In genomic region chr13:63206431-63206830, GRCh38 we compare ENCODE assay signal across 23 cellular contexts.
"Had no signal": no experiment of that assay in that cellular context is flagged by ENCODE, and none has a peak within 500 bp of the region (broad histone marks: within the 10 kb centered on the region; RNA-seq: fewer than 3 reads in every experiment).

No MANE protein-coding gene starts in this region.

- H3K27ac Mint-ChIP-seq: activated CD4-positive, alpha-beta memory T cell treated with anti-CD3 and anti-CD28 coated beads for 36 hours; activated naive CD4-positive, alpha-beta T cell treated with anti-CD3 and anti-CD28 coated beads for 36 hours; brain; immature natural killer cell; naive thymus-derived CD4-positive, alpha-beta T cell had no signal

- H3K4me3 Mint-ChIP-seq: activated CD4-positive, alpha-beta memory T cell treated with anti-CD3 and anti-CD28 coated beads for 36 hours; activated naive CD4-positive, alpha-beta T cell treated with anti-CD3 and anti-CD28 coated beads for 36 hours; brain; central memory CD8-positive, alpha-beta T cell; immature natural killer cell; naive thymus-derived CD4-positive, alpha-beta T cell; neural crest cell had no signal

- H3K4me1 ChIP-seq: foreskin keratinocyte, left lung, upper lobe of left lung had no signal

- H3K27ac ChIP-seq: coronary artery, epithelial cell of prostate, foreskin keratinocyte, hepatocyte, left lung, upper lobe of left lung had no signal

- H3K9me3 ChIP-seq: left lung, upper lobe of left lung had no signal

- H3K36me3 Mint-ChIP-seq: activated CD4-positive, alpha-beta memory T cell treated with anti-CD3 and anti-CD28 coated beads for 36 hours; brain; immature natural killer cell; naive thymus-derived CD4-positive, alpha-beta T cell had no signal

- DNase-seq: activated CD4-positive, alpha-beta memory T cell treated with anti-CD3 and anti-CD28 coated beads for 36 hours; activated CD4-positive, alpha-beta T cell treated with anti-CD3 and anti-CD28 coated beads for 48 hours; activated effector memory CD4-positive, alpha-beta T cell treated with Interleukin-2 at 50 U/mL for 16 hours; activated naive CD4-positive, alpha-beta T cell treated with anti-CD3 and anti-CD28 coated beads for 36 hours; activated T-cell treated with anti-CD3 and anti-CD28 coated beads, Interleukin-2, amount 50 U/mL, for 48 hours; amygdala; foreskin keratinocyte; glutamatergic neuron; immature natural killer cell; kidney glomerular epithelial cell; left lung; naive thymus-derived CD4-positive, alpha-beta T cell; stimulated activated CD4-positive, alpha-beta T cell treated with anti-CD3 and anti-CD28 coated beads, Interleukin-4, amount 100 ng/mL, for 1 hour; stimulated activated naive CD4-positive, alpha-beta T cell treated with Interleukin-2 at 50 U/mL for 16 hours; upper lobe of left lung had no signal

- ATAC-seq: foreskin keratinocyte; left lung; naive thymus-derived CD4-positive, alpha-beta T cell; sciatic nerve had no signal

- H3K36me3 ChIP-seq: left lung, upper lobe of left lung had no signal

- H3K27me3 ChIP-seq: foreskin keratinocyte, hepatocyte, left lung, upper lobe of left lung had no signal

- H3K4me3 ChIP-seq: coronary artery, hepatocyte, left lung, smooth muscle cell, upper lobe of left lung had no signal

- H3K27me3 Mint-ChIP-seq: activated CD4-positive, alpha-beta memory T cell treated with anti-CD3 and anti-CD28 coated beads for 36 hours; brain; central memory CD8-positive, alpha-beta T cell; naive thymus-derived CD4-positive, alpha-beta T cell had no signal

- H3K9me3 Mint-ChIP-seq: brain, neural crest cell had no signal

- H3K4me1 Mint-ChIP-seq: brain; central memory CD8-positive, alpha-beta T cell; immature natural killer cell; naive thymus-derived CD4-positive, alpha-beta T cell; neural crest cell had no signal
